In genomic region chr4:25969374-25969773, GRCh38 we compare ENCODE assay signal across 13 cellular contexts.
"Had no signal": no experiment of that assay in that cellular context is flagged by ENCODE, and none has a peak within 500 bp of the region (broad histone marks: within the 10 kb centered on the region; RNA-seq: fewer than 3 reads in every experiment).

No MANE protein-coding gene starts in this region.

- H3K4me3 Mint-ChIP-seq: activated CD8-positive, alpha-beta T cell treated with anti-CD3 and anti-CD28 coated beads for 36 hours; activated naive CD4-positive, alpha-beta T cell treated with anti-CD3 and anti-CD28 coated beads, Interleukin-2, amount 50 U/mL, for 24 hours; activated T-cell treated with anti-CD3 and anti-CD28 coated beads, Interleukin-2, amount 50 U/mL, for 4 hours had no signal

- H3K36me3 Mint-ChIP-seq: activated naive CD4-positive, alpha-beta T cell treated with anti-CD3 and anti-CD28 coated beads, Interleukin-2, amount 50 U/mL, for 24 hours; stimulated activated memory B cell treated with anti-CD40 and anti-IgM and Interleukin-4, amounts not matched to agents 10 μg/mL and 1 μg/mL and 100 μg/mL, for 72 hours had no signal

- H3K9me3 ChIP-seq: adrenal gland, neutrophil, tibial artery had no signal

- DNase-seq: activated CD8-positive, alpha-beta T cell treated with anti-CD3 and anti-CD28 coated beads for 36 hours; activated effector memory CD4-positive, alpha-beta T cell treated with anti-CD3 and anti-CD28 coated beads, Interleukin-2, amount 50 U/mL, for 16 hours; activated T-cell treated with anti-CD3 and anti-CD28 coated beads, Interleukin-2, amount 50 U/mL, for 4 hours; adrenal gland; kidney; stimulated activated CD4-positive, alpha-beta T cell treated with anti-CD3 and anti-CD28 coated beads, Interleukin-2, amount 100 ng/mL, for 48 hours; T-helper 1 cell; T1000 had no signal

- H3K36me3 ChIP-seq: adrenal gland, cardiac muscle cell, neutrophil, tibial artery had no signal

- H3K4me3 ChIP-seq: adrenal gland, cardiac muscle cell, tibial artery had no signal

- H3K27me3 ChIP-seq: adrenal gland, cardiac muscle cell, tibial artery had no signal

- H3K4me1 Mint-ChIP-seq: activated naive CD4-positive, alpha-beta T cell treated with anti-CD3 and anti-CD28 coated beads, Interleukin-2, amount 50 U/mL, for 24 hours had no signal

- ATAC-seq: activated CD8-positive, alpha-beta T cell treated with anti-CD3 and anti-CD28 coated beads for 36 hours; activated T-cell treated with anti-CD3 and anti-CD28 coated beads, Interleukin-2, amount 50 U/mL, for 4 hours had no signal

- H3K9me3 Mint-ChIP-seq: activated CD8-positive, alpha-beta T cell treated with anti-CD3 and anti-CD28 coated beads for 36 hours; activated naive CD4-positive, alpha-beta T cell treated with anti-CD3 and anti-CD28 coated beads, Interleukin-2, amount 50 U/mL, for 24 hours; activated T-cell treated with anti-CD3 and anti-CD28 coated beads, Interleukin-2, amount 50 U/mL, for 4 hours; stimulated activated memory B cell treated with anti-CD40 and anti-IgM and Interleukin-4, amounts not matched to agents 10 μg/mL and 1 μg/mL and 100 μg/mL, for 72 hours had no signal

- H3K27ac Mint-ChIP-seq: activated CD8-positive, alpha-beta T cell treated with anti-CD3 and anti-CD28 coated beads for 36 hours; activated naive CD4-positive, alpha-beta T cell treated with anti-CD3 and anti-CD28 coated beads, Interleukin-2, amount 50 U/mL, for 24 hours had no signal

- H3K27me3 Mint-ChIP-seq: stimulated activated memory B cell treated with anti-CD40 and anti-IgM and Interleukin-4, amounts not matched to agents 10 μg/mL and 1 μg/mL and 100 μg/mL, for 72 hours had no signal

- H3K27ac ChIP-seq: cardiac muscle cell, neutrophil, tibial artery had no signal

- H3K4me1 ChIP-seq: adrenal gland, tibial artery had no signal
